ENCODE assay signal across 18 cellular contexts in genomic region chr9:116202219-116202912, GRCh38. TPM values are rescaled to one million over a fixed set of nuclear protein-coding genes. Genes with fewer than 3 reads are reported as not detected.
A peak's percentile ranks its signal among the peaks of the same experiment; 100 is the strongest.
DNase-seq lines count a peak whose midpoint lies in the region; ATAC-seq and TF ChIP-seq lines count a peak whose summit lies in the region.
"Had no signal": no experiment of that assay in that cellular context is flagged by ENCODE, and none has a peak within 500 bp of the region (broad histone marks: within the 10 kb centered on the region; RNA-seq: fewer than 3 reads in every experiment).

No MANE protein-coding gene starts in this region.

- no peak overlapping the region for H2AFZ ChIP-seq in parathyroid adenoma

- H3K27me3 ChIP-seq in parathyroid adenoma (ENCODE audit: control insufficient read depth, insufficient read depth, low read length) (no peaks in the 10 kb centered on the region), vagina (no peaks in the 10 kb centered on the region)

- no peaks in the 10 kb centered on the region for H3K27me3 Mint-ChIP-seq in chondrocyte (ENCODE audit: low read depth)

- no peak for TF ChIP-seq CTCF in chondrocyte (IDR thresholded peaks at IDR 0.05)
- TF ChIP-seq CTCF in parathyroid adenoma (IDR thresholded peaks at IDR 0.05), result no peak
- TF ChIP-seq CTCF in vagina (IDR thresholded peaks at IDR 0.05), result no peak

- H3K27ac ChIP-seq in parathyroid adenoma (peak overlapping the region; percentile 93), vagina (no peak overlapping the region)

- peak overlapping the region; percentile 1 for H3K4me2 ChIP-seq in parathyroid adenoma (ENCODE audit: low read length)
- H3K4me2 ChIP-seq: A549 had no signal

- H3K27ac Mint-ChIP-seq in chondrocyte (ENCODE audit: unreplicated experiment), result peak overlapping the region; percentile 30
- H3K27ac Mint-ChIP-seq: CD8-positive, alpha-beta memory T cell had no signal

- H3K79me2 ChIP-seq in parathyroid adenoma, result no peaks in the 10 kb centered on the region

- no peak overlapping the region for H3K4me3 Mint-ChIP-seq in chondrocyte (ENCODE audit: unreplicated experiment)
- H3K4me3 Mint-ChIP-seq: CD8-positive, alpha-beta memory T cell had no signal

- DNase-seq in GM03348 (ENCODE audit: low spot score) (peak; percentile 29), RPMI7951 (ENCODE audit: low read depth) (peak; percentile 16), chondrocyte (ENCODE audit: low spot score) (no peak), vagina (ENCODE audit: extremely low spot score in 2 of 2) (no peak)
- DNase-seq in stimulated activated CD8-positive, alpha-beta memory T cell treated with anti-CD3 and anti-CD28 coated beads, Interleukin-4, amount 100 ng/mL, for 48 hours, result no peak
- DNase-seq: C1 segment of cervical spinal cord; CD8-positive, alpha-beta memory T cell; NCI-H1105 treated with DMSO at 0.1 percent for 48 hours; NCI-H187; NCI-H2107; NCI-H510A treated with DMSO at 0.1 percent for 48 hours; NCI-H774; RPMI8226; SIG-M5 had no signal

- H3K4me1 ChIP-seq in parathyroid adenoma (peaks cover 51% of the 10 kb centered on the region), vagina (no peaks in the 10 kb centered on the region)

- ATAC-seq in HG02870 (IDR thresholded peaks at IDR 0.05; ENCODE audit: unreplicated experiment), result no peak
- ATAC-seq: A549, HCT116 had no signal

- no peak for TF ChIP-seq POLR2A in vagina (IDR thresholded peaks at IDR 0.05)

- H3K9ac ChIP-seq in parathyroid adenoma, result no peak overlapping the region

- peaks cover 41% of the 10 kb centered on the region for H3K36me3 Mint-ChIP-seq in chondrocyte (ENCODE audit: low read depth)

- peaks cover 84% of the 10 kb centered on the region for H3K4me1 Mint-ChIP-seq in chondrocyte (ENCODE audit: low read depth)
- H3K4me1 Mint-ChIP-seq: CD8-positive, alpha-beta memory T cell had no signal

- no peak overlapping the region for H3K4me3 ChIP-seq in parathyroid adenoma (ENCODE audit: low read depth, low read length)
- H3K4me3 ChIP-seq in vagina, result no peak overlapping the region
- H3K4me3 ChIP-seq: A549 had no signal

- H3K36me3 ChIP-seq in parathyroid adenoma (ENCODE audit: control insufficient read depth, insufficient read depth, low read length) (no peaks in the 10 kb centered on the region), vagina (no peaks in the 10 kb centered on the region)

- no peaks in the 10 kb centered on the region for H3K9me3 Mint-ChIP-seq in chondrocyte (ENCODE audit: low read depth)

- intact Hi-C loops in vagina (cut with DNase I), result no loop called here

- H3K9me3 ChIP-seq in parathyroid adenoma (ENCODE audit: control insufficient read depth, low read length) (no peaks in the 10 kb centered on the region), vagina (no peaks in the 10 kb centered on the region)
- H3K9me3 ChIP-seq: A549 had no signal

RNA-seq across cellular contexts. Expression of gene PAPPA, which starts 48.8 kb away (rescaled TPM):
- total RNA-seq in RPMI7951 (2014; rRNA removed; shearing (Covaris generic)), result 0.20 and 0.24 TPM in 2 replicates
- 143 to 222 TPM (median 219 TPM) in 3 replicates for total RNA-seq in chondrocyte
- 4.4 TPM for total RNA-seq in vagina
- total RNA-seq: CD8-positive, alpha-beta memory T cell had no signal

Comparison
In these comparisons a context has a peak if more than half of its experiments do, and no peak if none do; other contexts are left out.
1. DNase-seq: peak in GM03348 (single experiment) and RPMI7951 (single experiment); none in chondrocyte (single experiment), stimulated activated CD8-positive, alpha-beta memory T cell treated with anti-CD3 and anti-CD28 coated beads, Interleukin-4, amount 100 ng/mL, for 48 hours (single experiment) and vagina (0 of 2).
2. RNA of gene PAPPA, which starts 48.8 kb away (total RNA-seq): 143 to 222 TPM in chondrocyte; 4.4 TPM in vagina (single experiment) and 0.20 to 0.24 TPM in RPMI7951; every median in the first group is over 10 times any median in the second.